In the genomic region with DNA sequence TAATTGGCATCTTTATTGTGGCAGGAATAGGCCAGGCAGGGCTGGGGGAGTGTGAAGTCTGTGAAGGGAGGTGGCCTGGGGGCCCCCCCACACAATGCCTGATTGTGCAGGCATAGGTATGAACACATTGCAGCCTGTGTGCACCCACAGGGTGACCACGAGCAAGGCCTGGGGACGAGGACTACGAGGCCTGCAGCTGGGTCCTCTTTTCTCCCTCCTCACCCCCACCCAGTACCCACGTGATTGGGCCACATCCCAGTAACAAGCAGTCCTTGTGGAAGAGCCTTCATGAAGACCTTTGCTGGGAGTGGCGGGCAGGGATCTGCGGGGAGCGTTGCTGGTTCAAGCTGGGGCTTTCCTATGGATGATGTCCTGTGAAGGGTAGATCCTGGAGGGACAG, we compare ENCODE assay signal across 1 cellular context.
TF ChIP-seq lines count a peak whose summit lies in the region.

No MANE protein-coding gene starts in this region.

TF ChIP-seq in SK-N-SH, 30 proteins besides CTCF, POLR2A, EP300 and RAD21 (continued from another document):
- TF ChIP-seq PBX3 (IDR thresholded peaks at IDR 0.05): no peak
- no peak for TF ChIP-seq GABPA (IDR thresholded peaks at IDR 0.05; ENCODE audit: low read depth)
- TF ChIP-seq ELF1 (IDR thresholded peaks at IDR 0.05): no peak
- TF ChIP-seq, protein P1, sequence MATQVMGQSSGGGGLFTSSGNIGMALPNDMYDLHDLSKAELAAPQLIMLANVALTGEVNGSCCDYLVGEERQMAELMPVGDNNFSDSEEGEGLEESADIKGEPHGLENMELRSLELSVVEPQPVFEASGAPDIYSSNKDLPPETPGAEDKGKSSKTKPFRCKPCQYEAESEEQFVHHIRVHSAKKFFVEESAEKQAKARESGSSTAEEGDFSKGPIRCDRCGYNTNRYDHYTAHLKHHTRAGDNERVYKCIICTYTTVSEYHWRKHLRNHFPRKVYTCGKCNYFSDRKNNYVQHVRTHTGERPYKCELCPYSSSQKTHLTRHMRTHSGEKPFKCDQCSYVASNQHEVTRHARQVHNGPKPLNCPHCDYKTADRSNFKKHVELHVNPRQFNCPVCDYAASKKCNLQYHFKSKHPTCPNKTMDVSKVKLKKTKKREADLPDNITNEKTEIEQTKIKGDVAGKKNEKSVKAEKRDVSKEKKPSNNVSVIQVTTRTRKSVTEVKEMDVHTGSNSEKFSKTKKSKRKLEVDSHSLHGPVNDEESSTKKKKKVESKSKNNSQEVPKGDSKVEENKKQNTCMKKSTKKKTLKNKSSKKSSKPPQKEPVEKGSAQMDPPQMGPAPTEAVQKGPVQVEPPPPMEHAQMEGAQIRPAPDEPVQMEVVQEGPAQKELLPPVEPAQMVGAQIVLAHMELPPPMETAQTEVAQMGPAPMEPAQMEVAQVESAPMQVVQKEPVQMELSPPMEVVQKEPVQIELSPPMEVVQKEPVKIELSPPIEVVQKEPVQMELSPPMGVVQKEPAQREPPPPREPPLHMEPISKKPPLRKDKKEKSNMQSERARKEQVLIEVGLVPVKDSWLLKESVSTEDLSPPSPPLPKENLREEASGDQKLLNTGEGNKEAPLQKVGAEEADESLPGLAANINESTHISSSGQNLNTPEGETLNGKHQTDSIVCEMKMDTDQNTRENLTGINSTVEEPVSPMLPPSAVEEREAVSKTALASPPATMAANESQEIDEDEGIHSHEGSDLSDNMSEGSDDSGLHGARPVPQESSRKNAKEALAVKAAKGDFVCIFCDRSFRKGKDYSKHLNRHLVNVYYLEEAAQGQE (IDR thresholded peaks at IDR 0.05; ENCODE audit: low read depth, low read length): no peak
- TF ChIP-seq SIN3A (IDR thresholded peaks at IDR 0.05; ENCODE audit: borderline replicate concordance, low read depth, low read length): no peak
- no peak for TF ChIP-seq NFIC (IDR thresholded peaks at IDR 0.05; ENCODE audit: borderline replicate concordance)
- TF ChIP-seq, protein P2, sequence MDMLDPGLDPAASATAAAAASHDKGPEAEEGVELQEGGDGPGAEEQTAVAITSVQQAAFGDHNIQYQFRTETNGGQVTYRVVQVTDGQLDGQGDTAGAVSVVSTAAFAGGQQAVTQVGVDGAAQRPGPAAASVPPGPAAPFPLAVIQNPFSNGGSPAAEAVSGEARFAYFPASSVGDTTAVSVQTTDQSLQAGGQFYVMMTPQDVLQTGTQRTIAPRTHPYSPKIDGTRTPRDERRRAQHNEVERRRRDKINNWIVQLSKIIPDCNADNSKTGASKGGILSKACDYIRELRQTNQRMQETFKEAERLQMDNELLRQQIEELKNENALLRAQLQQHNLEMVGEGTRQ (IDR thresholded peaks at IDR 0.05; ENCODE audit: borderline replicate concordance, low read depth, low read length): no peak
- no peak for TF ChIP-seq CHD2 (IDR thresholded peaks at IDR 0.05; ENCODE audit: low read length, partially characterized antibody)
- no peak for TF ChIP-seq TAF1 (IDR thresholded peaks at IDR 0.05; ENCODE audit: borderline replicate concordance, low read depth, low read length)
TF ChIP-seq in SK-N-SH: peak in this region for 0.
